ENCODE assay signal across 18 cellular contexts in the genomic region with DNA sequence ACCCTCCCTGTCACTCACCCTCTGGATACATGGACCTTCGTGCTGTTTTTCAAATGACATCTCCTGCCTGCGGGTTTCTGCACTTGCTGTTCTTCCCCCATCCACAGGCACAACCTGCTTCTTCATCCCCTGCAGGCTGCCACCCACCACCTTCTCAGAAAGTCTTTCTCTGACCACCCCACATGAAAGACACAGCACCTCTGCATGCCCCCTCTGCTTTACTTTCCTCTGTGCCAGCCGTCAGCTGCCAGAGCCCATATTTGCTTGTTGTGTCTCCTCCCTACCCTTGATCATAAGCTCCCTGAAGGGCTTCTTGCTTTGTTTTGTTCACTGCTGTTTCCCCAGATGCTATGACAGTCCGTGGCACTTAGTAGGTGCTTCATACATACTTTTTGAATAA. TPM values are rescaled to one million over a fixed set of nuclear protein-coding genes. Genes with fewer than 3 reads are reported as not detected.
DNase-seq lines count a peak whose midpoint lies in the region; ATAC-seq lines count a peak whose summit lies in the region.
"Had no signal": no experiment of that assay in that cellular context is flagged by ENCODE, and none has a peak within 500 bp of the region (broad histone marks: within the 10 kb centered on the region; RNA-seq: fewer than 3 reads in every experiment).

No MANE protein-coding gene starts in this region.

- no peak overlapping the region for H3K4ac ChIP-seq in trophoblast cell (ENCODE audit: low read depth, low read length)

- WGBS in trophoblast cell (ENCODE audit: extremely low coverage, insufficient coverage, insufficient read length), result no CpG with 5 or more reads among the region's 4 CpGs

- DNase-seq in activated CD8-positive, alpha-beta memory T cell treated with anti-CD3 and anti-CD28 coated beads, Interleukin-2, amount 10 ng/mL, durations not matched to agents 7 days and 5 days, result no peak
- no peak for DNase-seq in activated CD8-positive, alpha-beta memory T cell treated with anti-CD3 and anti-CD28 coated beads, Interleukin-2, amount 50 U/mL, for 4 hours
- DNase-seq in activated naive CD8-positive, alpha-beta T cell treated with anti-CD3 and anti-CD28 coated beads, Interleukin-2, amount 50 U/mL, for 24 hours, result no peak
- DNase-seq in posterior vena cava (ENCODE audit: low spot score), result peak; percentile 34
- DNase-seq in stimulated activated CD4-positive, alpha-beta T cell treated with anti-CD3 and anti-CD28 coated beads, Interleukin-15, amount 100 ng/mL, for 24 hours, result no peak
- DNase-seq in RPMI8226, result no peak
- DNase-seq in trophoblast cell, result no peak
- DNase-seq: effector CD8-positive, alpha-beta T cell; EL; heart right ventricle; lower lobe of right lung; naive thymus-derived CD4-positive, alpha-beta T cell; NCI-H1694 treated with DMSO at 0.1 percent for 48 hours; NCI-H446; NK-92 treated with Interleukin-12 subunit alpha and Interleukin-12 subunit beta, amount 100 ng/mL, for 24 hours; retina; SW 1271 had no signal

- peaks cover 34% of the 10 kb centered on the region for H3K4me1 Mint-ChIP-seq in activated CD8-positive, alpha-beta memory T cell treated with anti-CD3 and anti-CD28 coated beads, Interleukin-2, amount 10 ng/mL, durations not matched to agents 7 days and 5 days
- H3K4me1 Mint-ChIP-seq in activated naive CD8-positive, alpha-beta T cell treated with anti-CD3 and anti-CD28 coated beads, Interleukin-2, amount 50 U/mL, for 24 hours, result peaks cover 34% of the 10 kb centered on the region

- no peak overlapping the region for H3K14ac ChIP-seq in trophoblast cell (ENCODE audit: low read length)

- intact Hi-C loops in posterior vena cava (cut with DNase I), result no loop called here

- CTCF ChIA-PET in activated CD8-positive, alpha-beta memory T cell treated with anti-CD3 and anti-CD28 coated beads, Interleukin-2, amount 10 ng/mL, durations not matched to agents 7 days and 5 days (lab: Charles Lee), result no interaction called here

- no peak overlapping the region for H4K12ac ChIP-seq in trophoblast cell (ENCODE audit: low read depth, low read length)

- no peak overlapping the region for H3K18ac ChIP-seq in trophoblast cell (ENCODE audit: low read length)

- peaks cover 18 to 23% of the 10 kb centered on the region in 2 experiments for H3K4me1 ChIP-seq in trophoblast cell (ENCODE audit: control insufficient read depth in 1 of 2, insufficient read depth in 2 of 2, low read length in 2 of 2)

- H3K27ac ChIP-seq in KOPT-K1 (ENCODE audit: low read depth, low read length, poor library complexity, severe bottlenecking) (peak overlapping the region; percentile 73), trophoblast cell (ENCODE audit: low read depth, low read length) (no peak overlapping the region)
- H3K27ac ChIP-seq: lower lobe of right lung had no signal

- no peak overlapping the region for H3K23ac ChIP-seq in trophoblast cell (ENCODE audit: low read length)

- H3K9ac ChIP-seq in trophoblast cell (ENCODE audit: low read length), result no peak overlapping the region

- H3K27me3 ChIP-seq in trophoblast cell (ENCODE audit: insufficient read depth, low read length), result no peaks in the 10 kb centered on the region
- H3K27me3 ChIP-seq: heart right ventricle had no signal

- H3K4me3 ChIP-seq in trophoblast cell (ENCODE audit: low read depth, low read length), result no peak overlapping the region
- H3K4me3 ChIP-seq: heart right ventricle, lower lobe of right lung had no signal

- no peaks in the 10 kb centered on the region for H3K27me3 Mint-ChIP-seq in activated CD8-positive, alpha-beta memory T cell treated with anti-CD3 and anti-CD28 coated beads, Interleukin-2, amount 10 ng/mL, durations not matched to agents 7 days and 5 days
- H3K27me3 Mint-ChIP-seq in activated naive CD8-positive, alpha-beta T cell treated with anti-CD3 and anti-CD28 coated beads, Interleukin-2, amount 50 U/mL, for 24 hours, result no peaks in the 10 kb centered on the region
- H3K27me3 Mint-ChIP-seq: naive thymus-derived CD4-positive, alpha-beta T cell had no signal

- H3K4me3 Mint-ChIP-seq in activated CD8-positive, alpha-beta memory T cell treated with anti-CD3 and anti-CD28 coated beads, Interleukin-2, amount 10 ng/mL, durations not matched to agents 7 days and 5 days, result no peak overlapping the region
- H3K4me3 Mint-ChIP-seq in activated naive CD8-positive, alpha-beta T cell treated with anti-CD3 and anti-CD28 coated beads, Interleukin-2, amount 50 U/mL, for 24 hours, result no peak overlapping the region

- no peak overlapping the region for H2BK5ac ChIP-seq in trophoblast cell (ENCODE audit: low read depth, low read length, poor library complexity)

- H2AFZ ChIP-seq in trophoblast cell (ENCODE audit: insufficient read depth, low read length, poor library complexity), result no peak overlapping the region

- peak overlapping the region; percentile 92 for H3K27ac Mint-ChIP-seq in activated CD8-positive, alpha-beta memory T cell treated with anti-CD3 and anti-CD28 coated beads, Interleukin-2, amount 10 ng/mL, durations not matched to agents 7 days and 5 days
- H3K27ac Mint-ChIP-seq in activated naive CD8-positive, alpha-beta T cell treated with anti-CD3 and anti-CD28 coated beads, Interleukin-2, amount 50 U/mL, for 24 hours, result peak overlapping the region; percentile 88

- H3K9me3 Mint-ChIP-seq in activated CD8-positive, alpha-beta memory T cell treated with anti-CD3 and anti-CD28 coated beads, Interleukin-2, amount 10 ng/mL, durations not matched to agents 7 days and 5 days (ENCODE audit: low read depth), result no peaks in the 10 kb centered on the region
- no peaks in the 10 kb centered on the region for H3K9me3 Mint-ChIP-seq in activated naive CD8-positive, alpha-beta T cell treated with anti-CD3 and anti-CD28 coated beads, Interleukin-2, amount 50 U/mL, for 24 hours
- H3K9me3 Mint-ChIP-seq: naive thymus-derived CD4-positive, alpha-beta T cell had no signal

- no peak overlapping the region for H2BK120ac ChIP-seq in trophoblast cell (ENCODE audit: insufficient read depth, low read length, poor library complexity)

- H3K4me2 ChIP-seq in trophoblast cell (ENCODE audit: low read length), result no peak overlapping the region

- no peak overlapping the region for H2BK12ac ChIP-seq in trophoblast cell (ENCODE audit: low read length)

- H3K36me3 ChIP-seq in KOPT-K1 (ENCODE audit: insufficient read depth, low read length), result no peaks in the 10 kb centered on the region
- H3K36me3 ChIP-seq in trophoblast cell (ENCODE audit: control insufficient read depth in 1 of 2, insufficient read depth in 2 of 2, low read length in 2 of 2), result no peaks in the 10 kb centered on the region

- H3K9me3 ChIP-seq in KOPT-K1 (ENCODE audit: insufficient read depth, low read length, poor library complexity, severe bottlenecking), result no peaks in the 10 kb centered on the region
- H3K9me3 ChIP-seq in trophoblast cell (ENCODE audit: insufficient read depth, low read depth, low read length), result no peaks in the 10 kb centered on the region
- H3K9me3 ChIP-seq: heart right ventricle, lower lobe of right lung had no signal

- peaks cover 10% of the 10 kb centered on the region for H3K79me1 ChIP-seq in trophoblast cell (ENCODE audit: low read length)

- no peak overlapping the region for H4K91ac ChIP-seq in trophoblast cell (ENCODE audit: low read depth, low read length)

- no peak overlapping the region for H2AK5ac ChIP-seq in trophoblast cell (ENCODE audit: low read length)

- H3K36me3 Mint-ChIP-seq in activated CD8-positive, alpha-beta memory T cell treated with anti-CD3 and anti-CD28 coated beads, Interleukin-2, amount 10 ng/mL, durations not matched to agents 7 days and 5 days, result peaks cover 11% of the 10 kb centered on the region
- H3K36me3 Mint-ChIP-seq in activated naive CD8-positive, alpha-beta T cell treated with anti-CD3 and anti-CD28 coated beads, Interleukin-2, amount 50 U/mL, for 24 hours (ENCODE audit: low read depth), result no peaks in the 10 kb centered on the region

- H3K79me2 ChIP-seq in trophoblast cell (ENCODE audit: control insufficient read depth, insufficient read depth, low read length, poor library complexity), result no peaks in the 10 kb centered on the region

- ATAC-seq in activated CD8-positive, alpha-beta memory T cell treated with anti-CD3 and anti-CD28 coated beads, Interleukin-2, amount 10 ng/mL, durations not matched to agents 7 days and 5 days, result no peak
- no peak for ATAC-seq in activated naive CD8-positive, alpha-beta T cell treated with anti-CD3 and anti-CD28 coated beads, Interleukin-2, amount 50 U/mL, for 24 hours
- ATAC-seq: heart right ventricle; lower lobe of right lung; naive thymus-derived CD4-positive, alpha-beta T cell had no signal

- H4K8ac ChIP-seq in trophoblast cell (ENCODE audit: low read depth, low read length), result no peak overlapping the region

RNA-seq across cellular contexts. Expression of a gene that starts 32.0 kb away (rescaled TPM):
- 1 to 10 TPM in 1 of 2 experiments, under 1 TPM in 1; 0.94 to 1.3 TPM for total RNA-seq in activated CD8-positive, alpha-beta memory T cell treated with anti-CD3 and anti-CD28 coated beads, Interleukin-2, amount 10 ng/mL, durations not matched to agents 7 days and 5 days
- total RNA-seq in posterior vena cava, result 10 to 100 TPM in 1 of 2 donors, 1 to 10 TPM in 1; 8.6 to 11.1 TPM
- 1.2 and 1.3 TPM in 2 replicates for polyA plus RNA-seq in trophoblast cell (2013)

Comparison
In these comparisons a context has a peak if more than half of its experiments do, and no peak if none do; other contexts are left out.
1. RNA of a gene that starts 32.0 kb away (total RNA-seq): 8.6 to 11.1 TPM in posterior vena cava; 0.94 to 1.3 TPM in activated CD8-positive, alpha-beta memory T cell treated with anti-CD3 and anti-CD28 coated beads, Interleukin-2, amount 10 ng/mL, durations not matched to agents 7 days and 5 days; every median in the first group is over 4 times any median in the second.